ENCODE assay signal across 11 cellular contexts in the genomic region with DNA sequence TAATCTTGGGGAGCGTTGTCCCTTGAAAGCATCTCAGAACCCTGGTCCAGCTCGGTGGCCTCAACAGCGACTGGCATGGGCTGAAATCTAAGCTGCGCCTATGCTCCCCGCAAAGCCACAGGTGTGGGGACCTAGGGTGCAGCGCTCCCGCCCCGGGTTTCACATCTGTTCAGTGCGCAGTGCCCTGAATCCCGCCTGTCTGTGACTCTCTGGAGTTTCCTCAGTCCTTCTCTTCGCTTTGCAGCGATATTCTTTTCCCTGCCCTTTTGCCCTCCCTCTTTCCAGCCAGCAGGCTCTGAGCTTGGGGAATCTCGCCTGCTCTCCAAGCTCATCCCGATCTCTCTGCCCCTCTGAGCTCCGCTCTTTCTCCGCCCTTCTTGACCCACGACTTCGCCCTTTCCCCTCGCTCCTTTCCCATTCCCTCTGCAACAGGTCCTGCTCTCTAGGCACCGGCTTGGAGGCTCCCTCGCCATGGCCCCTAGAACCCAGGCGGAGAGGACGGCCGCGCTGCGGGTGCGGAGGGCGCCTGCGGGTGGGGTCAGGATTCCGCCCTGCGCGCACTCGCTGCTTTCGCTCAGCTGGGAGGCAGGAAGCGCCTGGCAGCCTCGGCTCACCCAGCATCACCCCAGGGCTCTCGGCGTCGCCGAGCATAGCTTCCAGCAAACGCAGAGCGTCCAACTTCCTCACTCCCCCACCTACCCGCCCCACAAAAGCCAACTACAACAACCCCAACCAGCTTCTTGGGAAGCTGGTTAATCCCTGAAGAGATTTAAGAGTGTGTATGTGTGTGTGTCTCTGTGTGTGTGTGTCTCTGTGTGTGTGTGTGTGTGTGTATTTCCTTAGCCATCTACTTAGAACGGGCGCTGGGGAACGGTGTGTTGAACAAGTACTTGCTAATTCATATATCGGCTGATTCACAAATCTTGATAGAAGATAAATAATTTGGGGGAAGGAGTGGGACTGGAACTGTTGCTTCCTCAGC. TPM values are rescaled to one million over a fixed set of nuclear protein-coding genes. Genes with fewer than 3 reads are reported as not detected.
DNase-seq lines count a peak whose midpoint lies in the region; ATAC-seq and TF ChIP-seq lines count a peak whose summit lies in the region.
"Had no signal": no experiment of that assay in that cellular context is flagged by ENCODE, and none has a peak within 500 bp of the region (broad histone marks: within the 10 kb centered on the region; RNA-seq: fewer than 3 reads in every experiment).

No MANE protein-coding gene starts in this region.

- H3K27me3 ChIP-seq in right cardiac atrium (ENCODE audit: control insufficient read depth, insufficient read depth) (no peaks in the 10 kb centered on the region), body of pancreas (no peaks in the 10 kb centered on the region)

- no peaks in the 10 kb centered on the region for H3K36me3 ChIP-seq in body of pancreas (replicated peaks in 1 of 2; ENCODE audit: insufficient read depth in 1 of 2, low read depth in 2 of 2)

- no peaks in the 10 kb centered on the region for H3K4me1 ChIP-seq in right cardiac atrium (ENCODE audit: control insufficient read depth, insufficient read depth, low read length)
- H3K4me1 ChIP-seq in body of pancreas: peaks cover 14% of the 10 kb centered on the region

- H3K9me3 ChIP-seq in right cardiac atrium (ENCODE audit: control insufficient read depth, low read length) (no peaks in the 10 kb centered on the region), body of pancreas (no peaks in the 10 kb centered on the region)

- H3K27ac Mint-ChIP-seq in stimulated activated effector memory CD8-positive, alpha-beta T cell treated with anti-CD3 and anti-CD28 coated beads, Interleukin-12 subunit alpha, Interleukin-12 subunit beta, amount 100 ng/mL, for 72 hours: no peak overlapping the region
- no peak overlapping the region for H3K27ac Mint-ChIP-seq in activated T-helper 2 cell treated with anti-CD3 and anti-CD28 coated beads, Interferon-gamma antibody, Interleukin-2, Interleukin-4, amounts not matched to agents 10 μg/mL and 5 μg/mL and 100 μg/mL, durations not matched to agents 14 hours and 24 hours and 36 hours

- TF ChIP-seq CTCF in body of pancreas (IDR thresholded peaks at IDR 0.05): no peak

- H3K36me3 Mint-ChIP-seq in stimulated activated effector memory CD8-positive, alpha-beta T cell treated with anti-CD3 and anti-CD28 coated beads, Interleukin-12 subunit alpha, Interleukin-12 subunit beta, amount 100 ng/mL, for 72 hours: no peaks in the 10 kb centered on the region
- H3K36me3 Mint-ChIP-seq in activated T-helper 2 cell treated with anti-CD3 and anti-CD28 coated beads, Interferon-gamma antibody, Interleukin-2, Interleukin-4, amounts not matched to agents 10 μg/mL and 5 μg/mL and 100 μg/mL, durations not matched to agents 14 hours and 24 hours and 36 hours (ENCODE audit: low read depth): no peaks in the 10 kb centered on the region
- H3K36me3 Mint-ChIP-seq: naive thymus-derived CD8-positive, alpha-beta T cell had no signal

- TF ChIP-seq POLR2A in body of pancreas (IDR thresholded peaks at IDR 0.05): no peak

- no peaks in the 10 kb centered on the region for H3K9me3 Mint-ChIP-seq in stimulated activated effector memory CD8-positive, alpha-beta T cell treated with anti-CD3 and anti-CD28 coated beads, Interleukin-12 subunit alpha, Interleukin-12 subunit beta, amount 100 ng/mL, for 72 hours
- H3K9me3 Mint-ChIP-seq in activated T-helper 2 cell treated with anti-CD3 and anti-CD28 coated beads, Interferon-gamma antibody, Interleukin-2, Interleukin-4, amounts not matched to agents 10 μg/mL and 5 μg/mL and 100 μg/mL, durations not matched to agents 14 hours and 24 hours and 36 hours: no peaks in the 10 kb centered on the region
- H3K9me3 Mint-ChIP-seq: naive thymus-derived CD8-positive, alpha-beta T cell had no signal

- intact Hi-C loops in Right ventricle myocardium inferior (cut with DNase I) (no loop called here), right cardiac atrium (cut with DNase I) (no loop called here), body of pancreas (cut with DNase I) (no loop called here)
- intact Hi-C loops in activated T-helper 2 cell treated with anti-CD3 and anti-CD28 coated beads, Interferon-gamma antibody, Interleukin-2, Interleukin-4, amounts not matched to agents 10 μg/mL and 5 μg/mL and 100 μg/mL, durations not matched to agents 14 hours and 24 hours and 36 hours (cut with micrococcal nuclease): loop anchor here (1.0 kb wide), 1 partner anchor 52 kb away; the partner anchor contains the start of gene RAX

- DNase-seq in Right ventricle myocardium inferior (ENCODE audit: missing footprints): peak; percentile 58
- no peak for DNase-seq in right cardiac atrium
- peak; percentile 53 for DNase-seq in NCI-H2227 (lab: John Stamatoyannopoulos, UW; ENCODE audit: unreplicated experiment)
- DNase-seq in stimulated activated effector memory CD8-positive, alpha-beta T cell treated with anti-CD3 and anti-CD28 coated beads, Interleukin-12 subunit alpha, Interleukin-12 subunit beta, amount 100 ng/mL, for 72 hours (ENCODE audit: low spot score in 2 of 2): no peak
- DNase-seq in body of pancreas: no peak
- no peak for DNase-seq in activated T-helper 2 cell treated with anti-CD3 and anti-CD28 coated beads, Interferon-gamma antibody, Interleukin-2, Interleukin-4, amounts not matched to agents 10 μg/mL and 5 μg/mL and 100 μg/mL, durations not matched to agents 14 hours and 24 hours and 36 hours (ENCODE audit: low spot score)
- DNase-seq: activated CD4-positive, CD25-positive, alpha-beta regulatory T cell; naive thymus-derived CD8-positive, alpha-beta T cell had no signal

- H3K27ac ChIP-seq in right cardiac atrium (ENCODE audit: low read length) (no peak overlapping the region), body of pancreas (no peak overlapping the region)

- no peak overlapping the region for H3K4me3 ChIP-seq in right cardiac atrium (ENCODE audit: low read length)
- peak overlapping the region; percentile 29 for H3K4me3 ChIP-seq in iPS-11a (ENCODE audit: low read depth, low read length)
- H3K4me3 ChIP-seq in body of pancreas: no peak overlapping the region

- H3K4me1 Mint-ChIP-seq in stimulated activated effector memory CD8-positive, alpha-beta T cell treated with anti-CD3 and anti-CD28 coated beads, Interleukin-12 subunit alpha, Interleukin-12 subunit beta, amount 100 ng/mL, for 72 hours: peaks cover 15% of the 10 kb centered on the region
- H3K4me1 Mint-ChIP-seq in activated T-helper 2 cell treated with anti-CD3 and anti-CD28 coated beads, Interferon-gamma antibody, Interleukin-2, Interleukin-4, amounts not matched to agents 10 μg/mL and 5 μg/mL and 100 μg/mL, durations not matched to agents 14 hours and 24 hours and 36 hours (ENCODE audit: low read depth): no peaks in the 10 kb centered on the region

- no peak for ATAC-seq in Right ventricle myocardium inferior
- ATAC-seq in right cardiac atrium: no peak
- ATAC-seq in stimulated activated effector memory CD8-positive, alpha-beta T cell treated with anti-CD3 and anti-CD28 coated beads, Interleukin-12 subunit alpha, Interleukin-12 subunit beta, amount 100 ng/mL, for 72 hours: peak; percentile 47
- ATAC-seq in HG03354 (IDR thresholded peaks at IDR 0.05; ENCODE audit: poor library complexity, severe bottlenecking, unreplicated experiment): no peak
- ATAC-seq in body of pancreas: no peak
- ATAC-seq: naive thymus-derived CD8-positive, alpha-beta T cell had no signal

- WGBS in right cardiac atrium: 4% methylated on average over 47 of the region's 47 CpGs
- 2 to 5% methylated on average over 35 to 43 of the region's 47 CpGs for WGBS in body of pancreas, 2 donors

- no peak overlapping the region for H3K4me3 Mint-ChIP-seq in stimulated activated effector memory CD8-positive, alpha-beta T cell treated with anti-CD3 and anti-CD28 coated beads, Interleukin-12 subunit alpha, Interleukin-12 subunit beta, amount 100 ng/mL, for 72 hours
- no peak overlapping the region for H3K4me3 Mint-ChIP-seq in activated T-helper 2 cell treated with anti-CD3 and anti-CD28 coated beads, Interferon-gamma antibody, Interleukin-2, Interleukin-4, amounts not matched to agents 10 μg/mL and 5 μg/mL and 100 μg/mL, durations not matched to agents 14 hours and 24 hours and 36 hours (ENCODE audit: low read depth)

- peaks cover 75% of the 10 kb centered on the region for H3K27me3 Mint-ChIP-seq in activated T-helper 2 cell treated with anti-CD3 and anti-CD28 coated beads, Interferon-gamma antibody, Interleukin-2, Interleukin-4, amounts not matched to agents 10 μg/mL and 5 μg/mL and 100 μg/mL, durations not matched to agents 14 hours and 24 hours and 36 hours (ENCODE audit: low read depth)

RNA-seq across cellular contexts. Expression of gene GRP, which starts 1.1 kb away (rescaled TPM):
- total RNA-seq in Right ventricle myocardium inferior (not detected), right cardiac atrium (not detected), body of pancreas (1 to 10 TPM in 1 of 2 donors, not detected in 1; 5.2 TPM)
- polyA plus RNA-seq in right cardiac atrium: not detected
- total RNA-seq in activated T-helper 2 cell treated with anti-CD3 and anti-CD28 coated beads, Interferon-gamma antibody, Interleukin-2, Interleukin-4, amounts not matched to agents 10 μg/mL and 5 μg/mL and 100 μg/mL, durations not matched to agents 14 hours and 24 hours and 36 hours: not detected in 2 replicates
- total RNA-seq: aorta; naive thymus-derived CD8-positive, alpha-beta T cell had no signal
- polyA plus RNA-seq: naive thymus-derived CD8-positive, alpha-beta T cell had no signal

RNA-seq across cellular contexts. Expression of gene RAX, which starts 52.2 kb away (rescaled TPM):
- not detected for total RNA-seq in Right ventricle myocardium inferior
- total RNA-seq in right cardiac atrium: not detected
- not detected for polyA plus RNA-seq in right cardiac atrium
- total RNA-seq in body of pancreas: not detected
- 0.32 TPM in 1 of 2 replicates, not detected in the other for total RNA-seq in activated T-helper 2 cell treated with anti-CD3 and anti-CD28 coated beads, Interferon-gamma antibody, Interleukin-2, Interleukin-4, amounts not matched to agents 10 μg/mL and 5 μg/mL and 100 μg/mL, durations not matched to agents 14 hours and 24 hours and 36 hours
- total RNA-seq: aorta; naive thymus-derived CD8-positive, alpha-beta T cell had no signal
- polyA plus RNA-seq: aorta; naive thymus-derived CD8-positive, alpha-beta T cell had no signal

Comparison
In these comparisons a context has a peak if more than half of its experiments do, and no peak if none do; other contexts are left out.
1. DNase-seq: peak in Right ventricle myocardium inferior (single experiment) and NCI-H2227 (single experiment); none in right cardiac atrium (0 of 3), stimulated activated effector memory CD8-positive, alpha-beta T cell treated with anti-CD3 and anti-CD28 coated beads, Interleukin-12 subunit alpha, Interleukin-12 subunit beta, amount 100 ng/mL, for 72 hours (0 of 2), body of pancreas (0 of 4) and activated T-helper 2 cell treated with anti-CD3 and anti-CD28 coated beads, Interferon-gamma antibody, Interleukin-2, Interleukin-4, amounts not matched to agents 10 μg/mL and 5 μg/mL and 100 μg/mL, durations not matched to agents 14 hours and 24 hours and 36 hours (single experiment).